Comparison of ENCODE assay signal across 9 cellular contexts in genomic region chr14:24430143-24430681, GRCh38. TPM values are rescaled to one million over a fixed set of nuclear protein-coding genes. Genes with fewer than 3 reads are reported as not detected.
A peak's percentile ranks its signal among the peaks of the same experiment; 100 is the strongest.
DNase-seq lines count a peak whose midpoint lies in the region; ATAC-seq, FAIRE-seq and TF ChIP-seq lines count a peak whose summit lies in the region.
"Had no signal": no experiment of that assay in that cellular context is flagged by ENCODE, and none has a peak within 500 bp of the region (broad histone marks: within the 10 kb centered on the region; RNA-seq: fewer than 3 reads in every experiment).

No MANE protein-coding gene starts in this region.

- no peaks in the 10 kb centered on the region for H3K9me3 ChIP-seq in neuron (ENCODE audit: low read length)
- H3K9me3 ChIP-seq in transverse colon = no peaks in the 10 kb centered on the region

- no peak for TF ChIP-seq CTCF in AG10803 (conservative IDR thresholded peaks at IDR 0.05; ENCODE audit: low read length)
- TF ChIP-seq CTCF in foreskin fibroblast (IDR thresholded peaks at IDR 0.05; ENCODE audit: low read depth, low read length) = no peak
- no peak for TF ChIP-seq CTCF in transverse colon (IDR thresholded peaks at IDR 0.05)

- H3K4me3 ChIP-seq in AG10803 (ENCODE audit: low read length) = peak overlapping the region; percentile 79
- H3K4me3 ChIP-seq in foreskin fibroblast (ENCODE audit: low read depth in 1 of 2, low read length in 2 of 2) = peak overlapping the region; percentile 89 to 98
- peak overlapping the region; percentile 65 for H3K4me3 ChIP-seq in neuron (ENCODE audit: low read length)
- H3K4me3 ChIP-seq in transverse colon = peak overlapping the region; percentile 61 to 85 (median 70)

- H3K27me3 ChIP-seq in neuron (ENCODE audit: insufficient read depth, low read length) = peaks cover 5% of the 10 kb centered on the region
- no peaks in the 10 kb centered on the region for H3K27me3 ChIP-seq in transverse colon

- no peak for TF ChIP-seq EP300 in transverse colon (IDR thresholded peaks at IDR 0.05; ENCODE audit: low read depth)

- DNase-seq in AG10803 (ENCODE audit: low read depth) (peak; percentile 85), GM18507 (ENCODE audit: extremely low spot score, insufficient read length, low read depth) (peak; percentile 60), NCI-H69 (lab: John Stamatoyannopoulos, UW) (peak; percentile 80), foreskin fibroblast (peak; percentile 85 to 95), transverse colon (peak; percentile 82)
- peak; percentile 86 for DNase-seq in activated effector memory CD4-positive, alpha-beta T cell treated with anti-CD3 and anti-CD28 coated beads, Interleukin-2, amount 50 U/mL, for 16 hours

- no peak for FAIRE-seq in GM18507 (lab: Jason Lieb, UNC)
- FAIRE-seq: TTC549 had no signal

- intact Hi-C loops in transverse colon (cut with DNase I; ENCODE audit: low total_unique reads) = loop anchor here (2.0 kb wide), 1 partner anchor 61 kb away; the partner anchor contains the start of gene NFATC4

- H3K4me1 ChIP-seq in neuron (ENCODE audit: insufficient read depth, low read length) (peaks cover 9% of the 10 kb centered on the region), transverse colon (peaks cover 24 to 64% (median 60%) of the 10 kb centered on the region in 4 donors)

- no peak overlapping the region for H2AFZ ChIP-seq in neuron (ENCODE audit: low read depth, low read length)

- in situ Hi-C loops in transverse colon (cut with MboI; ENCODE audit: low pct_ligation_motif_present in 1 of 4, low pct_unique_long_range_greater_than_20kb in 1 of 4, low sequenced_read_pairs in 3 of 4) = loop anchor here (5.0 to 25.0 kb wide), 7 partner anchors 65 to 193 kb away; partner anchors contain the start of genes TINF2 (in 4 of the 4), ADCY4 (in 3 of the 4), GMPR2 (in 3 of the 4) and NEDD8 (in 3 of the 4)

- TF ChIP-seq POLR2A in transverse colon (IDR thresholded peaks at IDR 0.05) = no peak

- ATAC-seq in HG02943 (IDR thresholded peaks at IDR 0.05; ENCODE audit: low read depth, unreplicated experiment) = peak; percentile 58

- 0% methylated on average over 23 of the region's 28 CpGs; no CpG with 5 or more reads in 1 of the 2 donors for WGBS in transverse colon (ENCODE audit: low coverage in 1 of 2), 2 donors

- H3K36me3 ChIP-seq in neuron (ENCODE audit: insufficient read depth, low read length) (peaks cover 12% of the 10 kb centered on the region), transverse colon (peaks cover 0 to 17% (median 6%) of the 10 kb centered on the region in 4 donors)

- peak overlapping the region; percentile 92 to 97 (median 96) for H3K27ac ChIP-seq in transverse colon

RNA-seq across cellular contexts. Expression of gene KHNYN, which starts 0.5 kb away (rescaled TPM):
- 100 to 1,000 TPM in 2 of 4 donors, 10 to 100 TPM in 2; 65.7 to 129 (median 101) TPM for total RNA-seq in transverse colon

RNA-seq across cellular contexts. Expression of gene CBLN3, which starts 0.7 kb away (rescaled TPM):
- total RNA-seq in transverse colon = 1 to 10 TPM in 3 of 4 donors, under 1 TPM in 1; 0.79 to 9.7 (median 1.6) TPM

RNA-seq across cellular contexts. Expression of gene SDR39U1, which starts 12.4 kb away (rescaled TPM):
- 100 to 1,000 TPM in 1 of 4 donors, 10 to 100 TPM in 3; 18.3 to 202 (median 39.3) TPM for total RNA-seq in transverse colon

RNA-seq across cellular contexts. Expression of gene NYNRIN, which starts 31.4 kb away (rescaled TPM):
- total RNA-seq in transverse colon = 10 to 100 TPM in 1 of 4 donors, 1 to 10 TPM in 3; 2.6 to 11.4 (median 9.0) TPM

Comparison
In these comparisons a context has a peak if more than half of its experiments do, and no peak if none do; other contexts are left out.
1. Peak in every context shown above with its lines: DNase-seq, ATAC-seq, H3K4me3 ChIP-seq and H3K27ac ChIP-seq.